Comparison of ENCODE assay signal across 9 cellular contexts in genomic region chr6:108119212-108120141, GRCh38. TPM values are rescaled to one million over a fixed set of nuclear protein-coding genes. Genes with fewer than 3 reads are reported as not detected.
A peak's percentile ranks its signal among the peaks of the same experiment; 100 is the strongest.
DNase-seq lines count a peak whose midpoint lies in the region; ATAC-seq and TF ChIP-seq lines count a peak whose summit lies in the region.
"Had no signal": no experiment of that assay in that cellular context is flagged by ENCODE, and none has a peak within 500 bp of the region (broad histone marks: within the 10 kb centered on the region; RNA-seq: fewer than 3 reads in every experiment).

No MANE protein-coding gene starts in this region.

- peak overlapping the region; percentile 89 for H3K4me3 Mint-ChIP-seq in CD4-positive, alpha-beta T cell
- peak overlapping the region; percentile 86 to 89 (median 88) for H3K4me3 Mint-ChIP-seq in T-cell
- peak overlapping the region; percentile 79 for H3K4me3 Mint-ChIP-seq in endothelial cell (ENCODE audit: unreplicated experiment)
- H3K4me3 Mint-ChIP-seq in osteocyte (ENCODE audit: unreplicated experiment), result peak overlapping the region; percentile 84

- ATAC-seq in CD4-positive, alpha-beta T cell (ENCODE audit: poor library complexity), result no peak
- ATAC-seq in T-cell (replicated peaks in 1 of 4), result no peak

- H3K27ac ChIP-seq in CD4-positive, alpha-beta T cell (ENCODE audit: low read depth, low read length), result no peak overlapping the region

- intact Hi-C loops in CD4-positive, alpha-beta T cell (cut with DNase I, micrococcal nuclease), result loop anchor here in 1 of 2 experiments (5.0 kb wide), 1 partner anchor 43 kb away; no protein-coding TSS in a partner anchor

- H3K36me3 Mint-ChIP-seq in CD4-positive, alpha-beta T cell (ENCODE audit: low read depth), result no peaks in the 10 kb centered on the region
- no peaks in the 10 kb centered on the region for H3K36me3 Mint-ChIP-seq in T-cell
- peaks cover 8% of the 10 kb centered on the region for H3K36me3 Mint-ChIP-seq in endothelial cell (ENCODE audit: low read depth, unreplicated experiment)
- peaks cover 4% of the 10 kb centered on the region for H3K36me3 Mint-ChIP-seq in osteocyte (ENCODE audit: unreplicated experiment)

- peaks cover 47% of the 10 kb centered on the region for H3K4me1 Mint-ChIP-seq in CD4-positive, alpha-beta T cell (ENCODE audit: low read depth)
- H3K4me1 Mint-ChIP-seq in T-cell, result peaks cover 40 to 46% (median 46%) of the 10 kb centered on the region in 3 donors
- H3K4me1 Mint-ChIP-seq in endothelial cell (ENCODE audit: unreplicated experiment), result peaks cover 45% of the 10 kb centered on the region
- peaks cover 44% of the 10 kb centered on the region for H3K4me1 Mint-ChIP-seq in osteocyte (ENCODE audit: unreplicated experiment)

- no peaks in the 10 kb centered on the region for H3K4me1 ChIP-seq in HAP-1

- POLR2A ChIA-PET in CD4-positive, alpha-beta T cell (lab: Charles Lee), result interaction anchor here (1.0 kb wide), 1 partner anchor 10 kb away, joined by 5 read pairs; no protein-coding TSS in a partner anchor
- POLR2A ChIA-PET in T-cell (lab: Charles Lee), result interaction anchor here in 1 of 2 donors (0.6 kb wide), 1 partner anchor 1066 kb away, joined by 4 read pairs; no protein-coding TSS in a partner anchor

- peaks cover 91% of the 10 kb centered on the region for H3K27me3 Mint-ChIP-seq in CD4-positive, alpha-beta T cell
- H3K27me3 Mint-ChIP-seq in T-cell (peaks cover 81 to 87% of the 10 kb centered on the region in 2 donors), endothelial cell (ENCODE audit: unreplicated experiment) (peaks cover 49% of the 10 kb centered on the region), osteocyte (ENCODE audit: unreplicated experiment) (peaks cover 68% of the 10 kb centered on the region)

- H3K9me3 ChIP-seq in CD4-positive, alpha-beta T cell (ENCODE audit: control insufficient read depth, low read length), result no peaks in the 10 kb centered on the region
- no peaks in the 10 kb centered on the region for H3K9me3 ChIP-seq in HAP-1

- no peaks in the 10 kb centered on the region for H3K9me3 Mint-ChIP-seq in CD4-positive, alpha-beta T cell
- H3K9me3 Mint-ChIP-seq in T-cell, result no peaks in the 10 kb centered on the region
- no peaks in the 10 kb centered on the region for H3K9me3 Mint-ChIP-seq in endothelial cell (ENCODE audit: unreplicated experiment)
- no peaks in the 10 kb centered on the region for H3K9me3 Mint-ChIP-seq in osteocyte (ENCODE audit: unreplicated experiment)
- H3K9me3 Mint-ChIP-seq: activated naive CD4-positive, alpha-beta T cell treated with anti-CD3 and anti-CD28 coated beads, Interleukin-2, amount 50 U/mL, for 72 hours had no signal

- H3K4me3 ChIP-seq in HAP-1, result no peak overlapping the region

- no peak for DNase-seq in CD4-positive, alpha-beta T cell
- DNase-seq in T-cell (no peak), endothelial cell (ENCODE audit: low spot score) (no peak), osteocyte (ENCODE audit: extremely low spot score, unreplicated experiment) (no peak), hippocampal formation (lab: John Stamatoyannopoulos, UW) (no peak), medulla oblongata (ENCODE audit: extremely low spot score) (no peak), HAP-1 (ENCODE audit: low spot score in 2 of 2) (no peak), NCI-H1105 (lab: John Stamatoyannopoulos, UW) (no peak)

- H3K27me3 ChIP-seq in CD4-positive, alpha-beta T cell (ENCODE audit: control insufficient read depth, insufficient read depth, low read length), result peaks cover 95% of the 10 kb centered on the region
- H3K27me3 ChIP-seq in HAP-1 (ENCODE audit: low read depth), result no peaks in the 10 kb centered on the region

- in situ Hi-C loops in HAP-1 (cut with MboI; ENCODE audit: low sequenced_read_pairs), result loop anchor here (10.0 to 25.0 kb wide), 2 partner anchors 375 to 943 kb away; no protein-coding TSS in a partner anchor

- CTCF ChIA-PET in CD4-positive, alpha-beta T cell (lab: Charles Lee), result no interaction called here
- CTCF ChIA-PET in T-cell (lab: Charles Lee), result interaction anchor here in 1 of 2 donors (1.2 kb wide), 1 partner anchor 142 kb away, joined by 4 read pairs; no protein-coding TSS in a partner anchor

- H3K36me3 ChIP-seq in HAP-1 (replicated peaks), result no peaks in the 10 kb centered on the region

- no peak overlapping the region for H3K27ac Mint-ChIP-seq in CD4-positive, alpha-beta T cell
- H3K27ac Mint-ChIP-seq in T-cell, result no peak overlapping the region
- peak overlapping the region; percentile 16 for H3K27ac Mint-ChIP-seq in endothelial cell (ENCODE audit: unreplicated experiment)
- no peak overlapping the region for H3K27ac Mint-ChIP-seq in osteocyte (ENCODE audit: unreplicated experiment)
- H3K27ac Mint-ChIP-seq: activated naive CD4-positive, alpha-beta T cell treated with anti-CD3 and anti-CD28 coated beads, Interleukin-2, amount 50 U/mL, for 72 hours had no signal

- no peak for TF ChIP-seq CTCF in CD4-positive, alpha-beta T cell (IDR thresholded peaks at IDR 0.05)
- TF ChIP-seq CTCF in endothelial cell (IDR thresholded peaks at IDR 0.05; ENCODE audit: unreplicated experiment), result no peak
- no peak for TF ChIP-seq CTCF in osteocyte (IDR thresholded peaks at IDR 0.05)

RNA-seq across cellular contexts. Expression of gene OSTM1, which starts 44.9 kb away (rescaled TPM):
- 10 to 100 TPM; 16.3 to 20.9 TPM for total RNA-seq in CD4-positive, alpha-beta T cell
- total RNA-seq in T-cell (10 to 100 TPM; 27.2 to 43.7 (median 39.7) TPM), endothelial cell (ENCODE audit: unreplicated experiment) (22.7 TPM), osteocyte (49.9 and 54.1 TPM in 2 replicates)

RNA-seq across cellular contexts. Expression of gene NR2E1, which starts 46.3 kb away (rescaled TPM):
- total RNA-seq in CD4-positive, alpha-beta T cell, result not detected
- not detected for total RNA-seq in T-cell
- not detected for total RNA-seq in endothelial cell (ENCODE audit: unreplicated experiment)
- total RNA-seq in osteocyte, result not detected in 2 replicates
- total RNA-seq: activated naive CD4-positive, alpha-beta T cell treated with anti-CD3 and anti-CD28 coated beads, Interleukin-2, amount 50 U/mL, for 72 hours had no signal
